Comparison of ENCODE assay signal across 18 cellular contexts in genomic region chr11:31264834-31265233, GRCh38.
"Had no signal": no experiment of that assay in that cellular context is flagged by ENCODE, and none has a peak within 500 bp of the region (broad histone marks: within the 10 kb centered on the region; RNA-seq: fewer than 3 reads in every experiment).

No MANE protein-coding gene starts in this region.

- H3K4me1 Mint-ChIP-seq: naive thymus-derived CD4-positive, alpha-beta T cell had no signal

- ATAC-seq: effector memory CD8-positive, alpha-beta T cell; foreskin keratinocyte; heart left ventricle; naive thymus-derived CD4-positive, alpha-beta T cell had no signal

- H3K27me3 Mint-ChIP-seq: dendritic cell treated with granulocyte-macrophage colony-stimulating factor and Interleukin-4, amounts not matched to agents 40 ng/mL and 50 ng/mL, for 4 days; effector memory CD8-positive, alpha-beta T cell had no signal

- H3K4me1 ChIP-seq: foreskin keratinocyte, heart left ventricle, right atrium auricular region, sigmoid colon, thyroid gland, upper lobe of left lung, uterus had no signal

- H3K36me3 ChIP-seq: heart left ventricle, right atrium auricular region, sigmoid colon, thyroid gland, upper lobe of left lung, uterus had no signal

- H3K27me3 ChIP-seq: right atrium auricular region, sigmoid colon, thyroid gland, upper lobe of left lung, uterus had no signal

- H3K27ac ChIP-seq: foreskin keratinocyte, heart left ventricle, right atrium auricular region, sigmoid colon, skin epidermis, thyroid gland, upper lobe of left lung, uterus had no signal

- H3K9me3 Mint-ChIP-seq: dendritic cell treated with granulocyte-macrophage colony-stimulating factor and Interleukin-4, amounts not matched to agents 40 ng/mL and 50 ng/mL, for 4 days; effector memory CD8-positive, alpha-beta T cell had no signal

- H3K4me3 Mint-ChIP-seq: dendritic cell treated with granulocyte-macrophage colony-stimulating factor and Interleukin-4, amounts not matched to agents 40 ng/mL and 50 ng/mL, for 4 days; effector memory CD8-positive, alpha-beta T cell; naive thymus-derived CD4-positive, alpha-beta T cell had no signal

- DNase-seq: effector memory CD8-positive, alpha-beta T cell; erythroblast; foreskin keratinocyte; heart left ventricle; hypothalamus; kidney glomerular epithelial cell; mesendoderm; naive thymus-derived CD4-positive, alpha-beta T cell; posterior cingulate gyrus; sigmoid colon; stimulated activated CD4-positive, alpha-beta T cell treated with anti-CD3 and anti-CD28 coated beads, Interleukin-12 subunit alpha, Interleukin-12 subunit beta, amount 100 ng/mL, for 4 hours; stimulated activated naive CD4-positive, alpha-beta T cell treated with Interleukin-2 at 50 U/mL for 16 hours; thyroid gland; upper lobe of left lung; uterus had no signal

- H3K27ac Mint-ChIP-seq: dendritic cell treated with granulocyte-macrophage colony-stimulating factor and Interleukin-4, amounts not matched to agents 40 ng/mL and 50 ng/mL, for 4 days; effector memory CD8-positive, alpha-beta T cell; naive thymus-derived CD4-positive, alpha-beta T cell had no signal

- H3K4me3 ChIP-seq: heart left ventricle, right atrium auricular region, sigmoid colon, skin epidermis, thyroid gland, upper lobe of left lung, uterus had no signal

- H3K36me3 Mint-ChIP-seq: naive thymus-derived CD4-positive, alpha-beta T cell had no signal

- H3K9me3 ChIP-seq: heart left ventricle, right atrium auricular region, sigmoid colon, thyroid gland, upper lobe of left lung, uterus had no signal
